Comparison of ENCODE assay signal across 8 cellular contexts in genomic region chr17:75034236-75034908, GRCh38. TPM values are rescaled to one million over a fixed set of nuclear protein-coding genes. Genes with fewer than 3 reads are reported as not detected.
DNase-seq lines count a peak whose midpoint lies in the region; ATAC-seq and TF ChIP-seq lines count a peak whose summit lies in the region.

No MANE protein-coding gene starts in this region.

- H4K20me1 ChIP-seq in OCI-LY3 (ENCODE audit: insufficient read depth, low read length): no peaks in the 10 kb centered on the region

- H3K79me2 ChIP-seq in OCI-LY3 (ENCODE audit: low read length): no peaks in the 10 kb centered on the region

- intact Hi-C loops in CD14-positive monocyte (cut with micrococcal nuclease): loop anchor here in 1 of 2 donors (10.0 kb wide), 2 partner anchors 50 to 230 kb away; partner anchors contain the start of genes CDR2L, GGA3 and MRPS7
- intact Hi-C loops in mucosa of descending colon (cut with DNase I, micrococcal nuclease): no loop called here

- peaks cover 17% of the 10 kb centered on the region in 2 donors for H3K36me3 Mint-ChIP-seq in CD14-positive monocyte

- H3K4me3 ChIP-seq in HUES64 (ENCODE audit: low read length) (peak overlapping the region; percentile 90), OCI-LY3 (ENCODE audit: low read length) (peak overlapping the region; percentile 97), mucosa of descending colon (peak overlapping the region; percentile 16)

- H3K36me3 ChIP-seq in HUES64 (ENCODE audit: insufficient read depth, low read length) (peaks cover 11% of the 10 kb centered on the region), OCI-LY3 (replicated peaks; ENCODE audit: low read depth, low read length) (peaks cover 9% of the 10 kb centered on the region), mucosa of descending colon (ENCODE audit: low read depth) (no peaks in the 10 kb centered on the region)

- H3K4me1 ChIP-seq in HUES64 (ENCODE audit: insufficient read depth, low read length): no peaks in the 10 kb centered on the region; the same call in 1 of the 2 replicates
- H3K4me1 ChIP-seq in OCI-LY3 (ENCODE audit: low read length): peaks cover 7% of the 10 kb centered on the region
- peaks cover 31% of the 10 kb centered on the region for H3K4me1 ChIP-seq in mucosa of descending colon (ENCODE audit: low read depth)

- peak overlapping the region; percentile 42 to 82 (median 68) for H3K27ac Mint-ChIP-seq in CD14-positive monocyte

- H3K9me3 ChIP-seq in HUES64 (ENCODE audit: insufficient read depth, low read depth, low read length) (peaks cover 12% of the 10 kb centered on the region), OCI-LY3 (ENCODE audit: insufficient read depth, low read length) (peaks cover 4% of the 10 kb centered on the region; the same call in 1 of the 2 replicates), mucosa of descending colon (no peaks in the 10 kb centered on the region)

- DNase-seq in CD14-positive monocyte (ENCODE audit: low spot score) (peak; percentile 76), activated T-cell treated with anti-CD3 and anti-CD28 coated beads for 4 hours (peak; percentile 80), epithelial cell of prostate (ENCODE audit: low read depth, low spot score) (no peak), mucosa of descending colon (peak; percentile 88 to 92 (median 89))
- peak; percentile 84 to 87 for DNase-seq in stimulated activated CD8-positive, alpha-beta memory T cell treated with anti-CD3 and anti-CD28 coated beads, Interleukin-15, amount 100 ng/mL, for 48 hours (ENCODE audit: low read depth in 2 of 2)

- TF ChIP-seq CTCF in CD14-positive monocyte (IDR thresholded peaks at IDR 0.05) (no peak), OCI-LY3 (IDR thresholded peaks at IDR 0.05; ENCODE audit: low read depth, low read length) (no peak), mucosa of descending colon (IDR thresholded peaks at IDR 0.05) (no peak)

- peak overlapping the region; percentile 94 to 95 for H3K4me3 Mint-ChIP-seq in CD14-positive monocyte

- no peaks in the 10 kb centered on the region for H3K27me3 ChIP-seq in HUES64 (ENCODE audit: insufficient read depth, low read length)
- H3K27me3 ChIP-seq in OCI-LY3 (ENCODE audit: low read depth, low read length): no peaks in the 10 kb centered on the region

- peak overlapping the region; percentile 97 for H2AFZ ChIP-seq in OCI-LY3 (ENCODE audit: low read depth, low read length)

- WGBS in HUES64: under 1% methylated on average over 43 of the region's 43 CpGs

- H3K27ac ChIP-seq in HUES64 (ENCODE audit: low read depth, low read length): peak overlapping the region; percentile 92
- peak overlapping the region; percentile 90 for H3K27ac ChIP-seq in OCI-LY3 (ENCODE audit: low read length)
- peak overlapping the region; percentile 88 for H3K27ac ChIP-seq in epithelial cell of prostate

- H3K4me1 Mint-ChIP-seq in CD14-positive monocyte: peaks cover 50% of the 10 kb centered on the region

- H3K4me2 ChIP-seq in OCI-LY3 (ENCODE audit: low read length): peak overlapping the region; percentile 98

- peaks cover 8 to 25% (median 16%) of the 10 kb centered on the region in 7 donors for H3K9me3 Mint-ChIP-seq in CD14-positive monocyte

- peaks cover 30 to 41% (median 36%) of the 10 kb centered on the region in 3 donors for H3K27me3 Mint-ChIP-seq in CD14-positive monocyte (ENCODE audit: low read depth in 3 of 3)

- peak overlapping the region; percentile 96 for H3K9ac ChIP-seq in HUES64 (ENCODE audit: low read depth, low read length)
- peak overlapping the region; percentile 98 for H3K9ac ChIP-seq in OCI-LY3 (ENCODE audit: low read length)

- ATAC-seq in GM21367 (IDR thresholded peaks at IDR 0.05; ENCODE audit: unreplicated experiment) (peak; percentile 34), mucosa of descending colon (peak; percentile 73)

RNA-seq across cellular contexts. Expression of gene ATP5PD, which starts 12.4 kb away (rescaled TPM):
- polyA plus RNA-seq in CD14-positive monocyte: 100 to 1,000 TPM; 437 to 451 TPM
- 254 TPM for polyA plus RNA-seq in HUES64 (2013, experiment 1 of 2)
- 305 TPM for polyA plus RNA-seq in HUES64 (2013, experiment 2 of 2)
- 100 to 1,000 TPM; 292 to 362 (median 338) TPM for total RNA-seq in mucosa of descending colon

RNA-seq across cellular contexts. Expression of gene KCTD2, which starts 12.7 kb away (rescaled TPM):
- polyA plus RNA-seq in CD14-positive monocyte: 1 to 10 TPM; 2.8 to 2.9 TPM
- 27.8 TPM for polyA plus RNA-seq in HUES64 (2013, experiment 1 of 2)
- 27.6 TPM for polyA plus RNA-seq in HUES64 (2013, experiment 2 of 2)
- total RNA-seq in mucosa of descending colon: 10 to 100 TPM; 19.1 to 30.0 (median 21.2) TPM

RNA-seq across cellular contexts. Expression of gene MRPL58, which starts 21.9 kb away (rescaled TPM):
- polyA plus RNA-seq in CD14-positive monocyte: 10 to 100 TPM; 44.4 to 52.6 TPM
- 49.1 TPM for polyA plus RNA-seq in HUES64 (2013, experiment 1 of 2)
- polyA plus RNA-seq in HUES64 (2013, experiment 2 of 2): 52.9 TPM
- 10 to 100 TPM; 24.7 to 32.9 (median 25.4) TPM for total RNA-seq in mucosa of descending colon

RNA-seq across cellular contexts. Expression of gene CDR2L, which starts 46.9 kb away (rescaled TPM):
- not detected for polyA plus RNA-seq in CD14-positive monocyte
- polyA plus RNA-seq in HUES64 (2013, experiment 1 of 2): 16.6 TPM
- polyA plus RNA-seq in HUES64 (2013, experiment 2 of 2): 16.5 TPM
- total RNA-seq in mucosa of descending colon: 10 to 100 TPM in 1 of 3 donors, 1 to 10 TPM in 2; 2.2 to 14.0 (median 3.1) TPM

RNA-seq across cellular contexts. Expression of gene SLC16A5, which starts 53.4 kb away (rescaled TPM):
- 10 to 100 TPM; 26.1 to 27.0 TPM for polyA plus RNA-seq in CD14-positive monocyte
- 7.8 TPM for polyA plus RNA-seq in HUES64 (2013, experiment 1 of 2)
- polyA plus RNA-seq in HUES64 (2013, experiment 2 of 2): 11.9 TPM
- total RNA-seq in mucosa of descending colon: 10 to 100 TPM; 18.2 to 58.8 (median 26.4) TPM

Comparison
In these comparisons a context has a peak if more than half of its experiments do, and no peak if none do; other contexts are left out.
1. H3K4me3 ChIP-seq: peak in every context shown above with its lines; median percentile 97 in OCI-LY3; 90 in HUES64; 16 in mucosa of descending colon.